14 cellular contexts compared by ENCODE assay signal in the genomic region with DNA sequence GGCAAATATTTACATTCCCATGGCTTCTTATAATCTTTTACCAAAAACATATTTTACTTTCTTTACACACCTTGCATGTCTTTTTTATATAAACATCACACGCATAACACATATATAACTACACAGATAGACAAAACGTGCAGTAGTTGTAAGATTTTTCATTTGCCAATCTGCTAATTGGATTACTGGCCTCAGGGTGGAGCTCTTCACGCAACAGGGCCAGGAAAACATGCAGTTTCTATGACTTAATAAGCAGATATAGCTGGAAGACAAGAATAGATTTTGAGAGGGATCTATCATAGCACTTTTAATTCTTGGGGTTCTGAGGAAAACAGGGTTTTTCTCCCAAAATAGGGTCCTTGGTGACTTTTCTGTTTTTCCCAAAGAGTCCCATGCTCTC. TPM values are rescaled to one million over a fixed set of nuclear protein-coding genes. Genes with fewer than 3 reads are reported as not detected.
DNase-seq lines count a peak whose midpoint lies in the region; ATAC-seq, FAIRE-seq and TF ChIP-seq lines count a peak whose summit lies in the region.
"Had no signal": no experiment of that assay in that cellular context is flagged by ENCODE, and none has a peak within 500 bp of the region (broad histone marks: within the 10 kb centered on the region; RNA-seq: fewer than 3 reads in every experiment).

No MANE protein-coding gene starts in this region.

- H3K36me3 ChIP-seq in OCI-LY3 (replicated peaks; ENCODE audit: low read depth, low read length), result no peaks in the 10 kb centered on the region
- H3K36me3 ChIP-seq in heart left ventricle, result no peaks in the 10 kb centered on the region
- H3K36me3 ChIP-seq: colonic mucosa had no signal

- POLR2A ChIA-PET in A549 (lab: Yijun Ruan, JAX), result no interaction called here
- POLR2A ChIA-PET in activated CD8-positive, alpha-beta T cell treated with anti-CD3 and anti-CD28 coated beads, Interleukin-2, amount 10 ng/mL, durations not matched to agents 7 days and 5 days (lab: Charles Lee), result interaction anchor here (1.0 kb wide), 1 partner anchor 68 kb away, joined by 3 read pairs; no protein-coding TSS in a partner anchor

- H3K27ac ChIP-seq in A549, result no peak overlapping the region
- H3K27ac ChIP-seq in OCI-LY3 (ENCODE audit: low read length), result no peak overlapping the region
- H3K27ac ChIP-seq in heart left ventricle, result no peak overlapping the region
- H3K27ac ChIP-seq: colonic mucosa, testis had no signal

- H3K4me1 ChIP-seq in A549 (0 out of 3 replicates have a peak, but pooled peaks cover 8% of the 10 kb centered on the region), OCI-LY3 (ENCODE audit: low read length) (no peaks in the 10 kb centered on the region), heart left ventricle (peaks cover 0 to 6% (median 0%) of the 10 kb centered on the region in 12 donors)
- H3K4me1 ChIP-seq: colonic mucosa, testis had no signal

- no peak overlapping the region for H3K27ac Mint-ChIP-seq in activated CD8-positive, alpha-beta T cell treated with anti-CD3 and anti-CD28 coated beads, Interleukin-2, amount 10 ng/mL, durations not matched to agents 7 days and 5 days
- H3K27ac Mint-ChIP-seq: activated CD4-positive, alpha-beta T cell treated with anti-CD3 and anti-CD28 coated beads, Interleukin-2, amount 10 ng/mL, durations not matched to agents 7 days and 5 days had no signal

- no peak overlapping the region for H3K9ac ChIP-seq in OCI-LY3 (ENCODE audit: low read length)

- TF ChIP-seq RAD21 in A549 (conservative IDR thresholded peaks at IDR 0.05 in 1 of 2, IDR thresholded peaks at IDR 0.05 in 1 of 2), result no peak

- H2AFZ ChIP-seq in OCI-LY3 (ENCODE audit: low read depth, low read length), result no peak overlapping the region

- peak; percentile 37 for TF ChIP-seq CTCF in A549 (IDR thresholded peaks at IDR 0.05)
- TF ChIP-seq CTCF in GM12875 (IDR thresholded peaks at IDR 0.05; ENCODE audit: borderline replicate concordance, insufficient read depth, low read depth, low read length), result peak; percentile 44; the same call in 1 of the 2 replicates
- TF ChIP-seq CTCF in OCI-LY3 (IDR thresholded peaks at IDR 0.05; ENCODE audit: low read depth, low read length), result peak; percentile 43
- TF ChIP-seq CTCF in heart left ventricle (IDR thresholded peaks at IDR 0.05), result peak in 4 of 12 donors; percentile 9 to 27 (median 14)

- DNase-seq in A549 (ENCODE audit: low read depth in 1 of 2, low spot score in 1 of 2) (no peak), erythroblast (lab: John Stamatoyannopoulos, UW) (peak; percentile 18 to 27), NCI-H2107 (lab: John Stamatoyannopoulos, UW) (no peak), heart left ventricle (no peak), nucleus accumbens (lab: John Stamatoyannopoulos, UW) (no peak)
- DNase-seq in activated CD8-positive, alpha-beta T cell treated with anti-CD3 and anti-CD28 coated beads, Interleukin-2, amount 10 ng/mL, durations not matched to agents 7 days and 5 days, result no peak
- DNase-seq: activated CD4-positive, alpha-beta T cell treated with anti-CD3 and anti-CD28 coated beads, Interleukin-2, amount 10 ng/mL, durations not matched to agents 7 days and 5 days; colonic mucosa; COR-L47; kidney glomerular epithelial cell; NCI-H2171; testis had no signal

- H4K20me1 ChIP-seq in OCI-LY3 (ENCODE audit: insufficient read depth, low read length), result no peaks in the 10 kb centered on the region

- 40% methylated on average over 3 of the region's 3 CpGs for WGBS in A549 (ENCODE audit: missing lambda C conversion rate)
- 74 to 77% (median 76%) methylated on average over 3 of the region's 3 CpGs for WGBS in heart left ventricle, 4 donors

- TF ChIP-seq EP300 in A549 (IDR thresholded peaks at IDR 0.05), result no peak

- H3K79me2 ChIP-seq in OCI-LY3 (ENCODE audit: low read length), result no peaks in the 10 kb centered on the region

- no peaks in the 10 kb centered on the region for H3K36me3 Mint-ChIP-seq in activated CD8-positive, alpha-beta T cell treated with anti-CD3 and anti-CD28 coated beads, Interleukin-2, amount 10 ng/mL, durations not matched to agents 7 days and 5 days (ENCODE audit: low read depth)

- TF ChIP-seq POLR2A in A549 (IDR thresholded peaks at IDR 0.05; ENCODE audit: low read length) (no peak), erythroblast (IDR thresholded peaks at IDR 0.05; ENCODE audit: low read length) (no peak), heart left ventricle (IDR thresholded peaks at IDR 0.05) (no peak)

- no peak overlapping the region for H3K4me2 ChIP-seq in A549
- no peak overlapping the region for H3K4me2 ChIP-seq in OCI-LY3 (ENCODE audit: low read length)

- ATAC-seq in A549 (no peak), heart left ventricle (no peak)
- no peak for ATAC-seq in activated CD8-positive, alpha-beta T cell treated with anti-CD3 and anti-CD28 coated beads, Interleukin-2, amount 10 ng/mL, durations not matched to agents 7 days and 5 days

- intact Hi-C loops in heart left ventricle (cut with DNase I), result no loop called here

- peaks cover 4% of the 10 kb centered on the region for H3K4me1 Mint-ChIP-seq in activated CD8-positive, alpha-beta T cell treated with anti-CD3 and anti-CD28 coated beads, Interleukin-2, amount 10 ng/mL, durations not matched to agents 7 days and 5 days (ENCODE audit: low read depth)

- peak; percentile 43 for FAIRE-seq in A549 (lab: Jason Lieb, UNC)

- H3K27me3 Mint-ChIP-seq in activated CD8-positive, alpha-beta T cell treated with anti-CD3 and anti-CD28 coated beads, Interleukin-2, amount 10 ng/mL, durations not matched to agents 7 days and 5 days (ENCODE audit: low read depth), result no peaks in the 10 kb centered on the region
- H3K27me3 Mint-ChIP-seq: activated CD4-positive, alpha-beta T cell treated with anti-CD3 and anti-CD28 coated beads, Interleukin-2, amount 10 ng/mL, durations not matched to agents 7 days and 5 days had no signal

- no peak overlapping the region for H3K4me3 Mint-ChIP-seq in activated CD8-positive, alpha-beta T cell treated with anti-CD3 and anti-CD28 coated beads, Interleukin-2, amount 10 ng/mL, durations not matched to agents 7 days and 5 days
- H3K4me3 Mint-ChIP-seq: activated CD4-positive, alpha-beta T cell treated with anti-CD3 and anti-CD28 coated beads, Interleukin-2, amount 10 ng/mL, durations not matched to agents 7 days and 5 days had no signal

- no peaks in the 10 kb centered on the region for H3K27me3 ChIP-seq in OCI-LY3 (ENCODE audit: low read depth, low read length)
- no peaks in the 10 kb centered on the region for H3K27me3 ChIP-seq in heart left ventricle
- H3K27me3 ChIP-seq: colonic mucosa, testis had no signal

- CTCF ChIA-PET in A549 (lab: Yijun Ruan, JAX), result interaction anchor here (0.7 to 2.0 kb wide), 10 partner anchors 8 to 539 kb away, joined by 3 to 8 read pairs (median 4); no protein-coding TSS in a partner anchor
- CTCF ChIA-PET in activated CD8-positive, alpha-beta T cell treated with anti-CD3 and anti-CD28 coated beads, Interleukin-2, amount 10 ng/mL, durations not matched to agents 7 days and 5 days (lab: Charles Lee), result interaction anchor here (0.9 to 4.3 kb wide), 12 partner anchors 9 to 359 kb away, joined by 3 to 26 read pairs (median 4); no protein-coding TSS in a partner anchor

- peaks cover 4% of the 10 kb centered on the region for H3K9me3 Mint-ChIP-seq in activated CD8-positive, alpha-beta T cell treated with anti-CD3 and anti-CD28 coated beads, Interleukin-2, amount 10 ng/mL, durations not matched to agents 7 days and 5 days (ENCODE audit: insufficient read depth)
- H3K9me3 Mint-ChIP-seq: activated CD4-positive, alpha-beta T cell treated with anti-CD3 and anti-CD28 coated beads, Interleukin-2, amount 10 ng/mL, durations not matched to agents 7 days and 5 days had no signal

- H3K4me3 ChIP-seq in A549 (no peak overlapping the region), GM12875 (ENCODE audit: low read depth, low read length) (no peak overlapping the region), OCI-LY3 (ENCODE audit: low read length) (no peak overlapping the region), heart left ventricle (no peak overlapping the region)
- H3K4me3 ChIP-seq: colonic mucosa, testis had no signal

- H3K9me3 ChIP-seq in A549 (no peaks in the 10 kb centered on the region), OCI-LY3 (ENCODE audit: insufficient read depth, low read length) (no peaks in the 10 kb centered on the region), heart left ventricle (no peaks in the 10 kb centered on the region)
- H3K9me3 ChIP-seq: colonic mucosa, testis had no signal

TF ChIP-seq in A549, 52 proteins besides CTCF, POLR2A, EP300 and RAD21 (continues in another document):
- TF ChIP-seq MYC (IDR thresholded peaks at IDR 0.05; ENCODE audit: borderline replicate concordance, low read length) (no peak), CBX8 (IDR thresholded peaks at IDR 0.05) (no peak)

RNA-seq across cellular contexts. Expression of gene ACADSB, which starts 12.7 kb away (rescaled TPM):
- polyA plus RNA-seq in A549 (2011; rRNA removed) (16.1 and 18.5 TPM in 2 replicates), A549 (2017; fragmentation: RNase III; extraction: RNeasy Plus Mini Kit Qiagen cat#74134 plus additional on column Dnase treatment) (8.5 to 9.1 TPM (median 9.0 TPM) in 3 replicates), heart left ventricle (10 to 100 TPM in 1 of 2 donors, 1 to 10 TPM in 1; 9.6 to 11.5 TPM)
- 3.7 and 3.8 TPM in 2 replicates for polyA plus RNA-seq in A549 (2012; cell fraction: cytosol; rRNA removed)
- polyA plus RNA-seq in A549 (2012; cell fraction: nucleus; rRNA removed), result 1.4 and 2.3 TPM in 2 replicates
- 3.4 and 3.5 TPM in 2 replicates for polyA minus RNA-seq in A549 (2011; rRNA and poly(A)+ RNA removed)
- total RNA-seq in activated CD8-positive, alpha-beta T cell treated with anti-CD3 and anti-CD28 coated beads, Interleukin-2, amount 10 ng/mL, durations not matched to agents 7 days and 5 days, result 10 to 100 TPM; 15.4 to 17.3 TPM
- 100 to 1,000 TPM in 1 of 9 donors, 10 to 100 TPM in 8; 30.3 to 102 (median 60.0) TPM for total RNA-seq in heart left ventricle

RNA-seq across cellular contexts. Expression of gene IKZF5, which starts 12.9 kb away (rescaled TPM):
- polyA plus RNA-seq in A549 (2011; rRNA removed) (8.4 and 10.2 TPM in 2 replicates), A549 (2017; fragmentation: RNase III; extraction: RNeasy Plus Mini Kit Qiagen cat#74134 plus additional on column Dnase treatment) (5.0 to 5.6 TPM (median 5.1 TPM) in 3 replicates), heart left ventricle (1 to 10 TPM; 5.8 to 5.9 TPM)
- polyA plus RNA-seq in A549 (2012; cell fraction: cytosol; rRNA removed), result 2.5 and 3.0 TPM in 2 replicates
- 3.7 and 4.0 TPM in 2 replicates for polyA plus RNA-seq in A549 (2012; cell fraction: nucleus; rRNA removed)
- polyA minus RNA-seq in A549 (2011; rRNA and poly(A)+ RNA removed), result 4.3 and 4.9 TPM in 2 replicates
- total RNA-seq in activated CD8-positive, alpha-beta T cell treated with anti-CD3 and anti-CD28 coated beads, Interleukin-2, amount 10 ng/mL, durations not matched to agents 7 days and 5 days, result 10 to 100 TPM; 12.1 to 12.5 TPM
- 10 to 100 TPM in 4 of 9 donors, 1 to 10 TPM in 5; 5.0 to 16.5 (median 8.6) TPM for total RNA-seq in heart left ventricle

RNA-seq across cellular contexts. Expression of gene PSTK, which starts 41.3 kb away (rescaled TPM):
- polyA plus RNA-seq in A549 (2011; rRNA removed) (8.9 and 9.0 TPM in 2 replicates), A549 (2017; fragmentation: RNase III; extraction: RNeasy Plus Mini Kit Qiagen cat#74134 plus additional on column Dnase treatment) (5.3 to 6.6 TPM (median 6.2 TPM) in 3 replicates), heart left ventricle (1 to 10 TPM; 1.9 to 3.3 TPM)
- polyA plus RNA-seq in A549 (2012; cell fraction: cytosol; rRNA removed), result 3.8 and 4.3 TPM in 2 replicates
- 2.3 and 3.2 TPM in 2 replicates for polyA plus RNA-seq in A549 (2012; cell fraction: nucleus; rRNA removed)
- polyA minus RNA-seq in A549 (2011; rRNA and poly(A)+ RNA removed), result 3.6 and 4.7 TPM in 2 replicates
- total RNA-seq in activated CD8-positive, alpha-beta T cell treated with anti-CD3 and anti-CD28 coated beads, Interleukin-2, amount 10 ng/mL, durations not matched to agents 7 days and 5 days, result 1 to 10 TPM; 3.2 to 4.0 TPM
- total RNA-seq in heart left ventricle, result 1 to 10 TPM in 8 of 9 donors, under 1 TPM in 1; 0.97 to 3.9 (median 2.0) TPM

Comparison
In these comparisons a context has a peak if more than half of its experiments do, and no peak if none do; other contexts are left out.
1. DNase-seq: peak in erythroblast (2 of 2); none in A549 (0 of 2), NCI-H2107 (single experiment), activated CD8-positive, alpha-beta T cell treated with anti-CD3 and anti-CD28 coated beads, Interleukin-2, amount 10 ng/mL, durations not matched to agents 7 days and 5 days (single experiment), heart left ventricle (0 of 5) and nucleus accumbens (0 of 56).